Comparison of ENCODE assay signal across 8 cellular contexts in genomic region chr10:91797874-91798735, GRCh38. TPM values are rescaled to one million over a fixed set of nuclear protein-coding genes. Genes with fewer than 3 reads are reported as not detected.
DNase-seq lines count a peak whose midpoint lies in the region; ATAC-seq and TF ChIP-seq lines count a peak whose summit lies in the region.

Gene TNKS2 (plus strand): TSS chr10:91798426. CDS start chr10:91798691, 265 bp downstream.

- peaks cover 22 to 45% of the 10 kb centered on the region in 2 donors for H3K36me3 Mint-ChIP-seq in activated naive CD4-positive, alpha-beta T cell treated with anti-CD3 and anti-CD28 coated beads, Interleukin-2, amount 50 U/mL, for 72 hours

- TF ChIP-seq POLR2A in suprapubic skin (IDR thresholded peaks at IDR 0.05), result peak; percentile 37 to 89

- no peaks in the 10 kb centered on the region for H3K27me3 ChIP-seq in suprapubic skin

- no peak for TF ChIP-seq CTCF in GM10248 (IDR thresholded peaks at IDR 0.05; ENCODE audit: control extremely low read depth, extremely low read depth, low read depth, missing control alignments)
- no peak for TF ChIP-seq CTCF in suprapubic skin (IDR thresholded peaks at IDR 0.05)

- H3K27ac ChIP-seq in suprapubic skin, result peak within 1 kb of the TSS; percentile 95

- peak within 1 kb of the TSS; percentile 67 for H3K4me3 ChIP-seq in suprapubic skin

- CTCF ChIA-PET in GM10248 (lab: Yijun Ruan, JAX), result interaction anchor here (0.8 to 1.1 kb wide), 2 partner anchors 10 to 16 kb away, joined by 3 read pairs; no protein-coding TSS in a partner anchor

- no peaks in the 10 kb centered on the region for H3K9me3 ChIP-seq in suprapubic skin

- H3K36me3 ChIP-seq in suprapubic skin, result no peaks in the 10 kb centered on the region

- peak; percentile 94 for DNase-seq in GM10248 (ENCODE audit: extremely low spot score)
- peak; percentile 86 for DNase-seq in NCI-H1092 (lab: John Stamatoyannopoulos, UW)
- DNase-seq in SKM-1 (lab: John Stamatoyannopoulos, UW; ENCODE audit: unreplicated experiment), result peak; percentile 89
- peak; percentile 93 to 96 for DNase-seq in activated naive CD4-positive, alpha-beta T cell treated with anti-CD3 and anti-CD28 coated beads, Interleukin-2, amount 50 U/mL, for 72 hours (ENCODE audit: low spot score in 2 of 2)
- no peak for DNase-seq in glomerular endothelial cell (ENCODE audit: extremely low read depth, low read depth, low spot score)
- DNase-seq in occipital lobe (lab: John Stamatoyannopoulos, UW), result peak; percentile 87
- peak; percentile 95 to 96 for DNase-seq in suprapubic skin (ENCODE audit: low spot score in 2 of 2)

- WGBS in suprapubic skin, result under 1% methylated on average over 20 of the region's 77 CpGs

- POLR2A ChIA-PET in GM10248 (lab: Yijun Ruan, JAX), result interaction anchor here (1.3 kb wide), 1 partner anchor 126 kb away, joined by 4 read pairs; the partner anchor contains the start of gene BTAF1

- peak; percentile 83 for ATAC-seq in HG02588 (IDR thresholded peaks at IDR 0.05; ENCODE audit: unreplicated experiment)
- ATAC-seq in activated naive CD4-positive, alpha-beta T cell treated with anti-CD3 and anti-CD28 coated beads, Interleukin-2, amount 50 U/mL, for 72 hours, result peak; percentile 73 to 74

- H3K4me1 ChIP-seq in suprapubic skin, result peaks cover 47% of the 10 kb centered on the region

- H3K27ac Mint-ChIP-seq in activated naive CD4-positive, alpha-beta T cell treated with anti-CD3 and anti-CD28 coated beads, Interleukin-2, amount 50 U/mL, for 72 hours, result peak within 1 kb of the TSS; percentile 97 to 99

- H3K9me3 Mint-ChIP-seq in activated naive CD4-positive, alpha-beta T cell treated with anti-CD3 and anti-CD28 coated beads, Interleukin-2, amount 50 U/mL, for 72 hours, result no peaks in the 10 kb centered on the region

- TF ChIP-seq EP300 in suprapubic skin (IDR thresholded peaks at IDR 0.05), result no peak

RNA-seq across cellular contexts. Expression of gene TNKS2, which starts in this region (rescaled TPM):
- 10 to 100 TPM; 41.6 to 44.9 TPM for total RNA-seq in activated naive CD4-positive, alpha-beta T cell treated with anti-CD3 and anti-CD28 coated beads, Interleukin-2, amount 50 U/mL, for 72 hours
- total RNA-seq in glomerular endothelial cell, result 47.1 and 50.3 TPM in 2 replicates
- 151 TPM for total RNA-seq in occipital lobe
- total RNA-seq in suprapubic skin, result 10 to 100 TPM; 33.8 to 69.4 (median 47.0) TPM
